16 cellular contexts compared by ENCODE assay signal in genomic region chr13:111472559-111473460, GRCh38.
"Had no signal": no experiment of that assay in that cellular context is flagged by ENCODE, and none has a peak within 500 bp of the region (broad histone marks: within the 10 kb centered on the region; RNA-seq: fewer than 3 reads in every experiment).

No MANE protein-coding gene starts in this region.

- H3K36me3 ChIP-seq: cardiac muscle cell, lower lobe of right lung, pancreas, stomach, thoracic aorta had no signal

- H3K27ac ChIP-seq: cardiac muscle cell, lower lobe of right lung, pancreas, stomach, thoracic aorta had no signal

- DNase-seq: activated CD4-positive, alpha-beta T cell treated with anti-CD3 and anti-CD28 coated beads for 48 hours; activated naive CD4-positive, alpha-beta T cell treated with anti-CD3 and anti-CD28 coated beads for 36 hours; effector CD8-positive, alpha-beta T cell; foreskin fibroblast; hippocampal formation; lower lobe of right lung; nephron progenitor cell; stimulated activated CD4-positive, alpha-beta T cell treated with anti-CD3 and anti-CD28 coated beads, Interleukin-12 subunit alpha, Interleukin-12 subunit beta, amount 100 ng/mL, for 4 hours; stimulated activated CD4-positive, alpha-beta T cell treated with anti-CD3 and anti-CD28 coated beads, Interleukin-2, amount 100 ng/mL, for 24 hours; stomach; SW 1271 had no signal

- H3K27me3 ChIP-seq: pancreas had no signal

- H3K4me1 ChIP-seq: lower lobe of right lung, pancreas, stomach had no signal

- H3K4me3 ChIP-seq: cardiac muscle cell, lower lobe of right lung, pancreas, stomach, thoracic aorta had no signal

- H3K9me3 ChIP-seq: lower lobe of right lung, pancreas, stomach, thoracic aorta had no signal

- H3K4me1 Mint-ChIP-seq: activated T-helper 17 cell treated with anti-CD3 and anti-CD28 coated beads, Interleukin-2, amount 50 U/mL, for 72 hours; nephron progenitor cell; WTC11 had no signal

- H3K27ac Mint-ChIP-seq: activated naive CD4-positive, alpha-beta T cell treated with anti-CD3 and anti-CD28 coated beads for 36 hours; activated T-helper 17 cell treated with anti-CD3 and anti-CD28 coated beads, Interleukin-2, amount 50 U/mL, for 72 hours; nephron progenitor cell; WTC11 had no signal

- H3K9me3 Mint-ChIP-seq: activated naive CD4-positive, alpha-beta T cell treated with anti-CD3 and anti-CD28 coated beads for 36 hours; activated T-helper 17 cell treated with anti-CD3 and anti-CD28 coated beads, Interleukin-2, amount 50 U/mL, for 72 hours; nephron progenitor cell; WTC11 had no signal

- H3K36me3 Mint-ChIP-seq: WTC11 had no signal

- H3K4me3 Mint-ChIP-seq: activated naive CD4-positive, alpha-beta T cell treated with anti-CD3 and anti-CD28 coated beads for 36 hours; activated T-helper 17 cell treated with anti-CD3 and anti-CD28 coated beads, Interleukin-2, amount 50 U/mL, for 72 hours; nephron progenitor cell; WTC11 had no signal

- ATAC-seq: activated T-helper 17 cell treated with anti-CD3 and anti-CD28 coated beads, Interleukin-2, amount 50 U/mL, for 72 hours; lower lobe of right lung; pancreas; WTC11 had no signal
